Comparison of ENCODE assay signal across 29 cellular contexts in genomic region chr10:92180326-92180881, GRCh38.
"Had no signal": no experiment of that assay in that cellular context is flagged by ENCODE, and none has a peak within 500 bp of the region (broad histone marks: within the 10 kb centered on the region; RNA-seq: fewer than 3 reads in every experiment).

No MANE protein-coding gene starts in this region.

- H3K27ac ChIP-seq: adrenal gland, PC-9, VCaP had no signal

- DNase-seq: activated B cell treated with CpG ODN at 0.5 μM for 24 hours; activated CD4-positive, alpha-beta memory T cell treated with anti-CD3 and anti-CD28 coated beads for 36 hours; activated CD4-positive, alpha-beta T cell treated with anti-CD3 and anti-CD28 coated beads for 4 hours; activated CD4-positive, alpha-beta T cell treated with anti-CD3 and anti-CD28 coated beads, Interleukin-2, amount 50 U/mL, for 1 hour; activated CD4-positive, CD25-positive, alpha-beta regulatory T cell treated with anti-CD3 and anti-CD28 coated beads, Interleukin-2, amount 50 U/mL, for 72 hours; activated CD8-positive, alpha-beta memory T cell treated with anti-CD3 and anti-CD28 coated beads, Interleukin-2, amount 50 U/mL, for 4 hours; activated gamma-delta T cell treated with Interleukin-2 at 50 U/mL for 16 hours; activated naive CD4-positive, alpha-beta T cell treated with anti-CD3 and anti-CD28 coated beads for 36 hours; activated T-cell treated with anti-CD3 and anti-CD28 coated beads for 4 hours; activated T-cell treated with anti-CD3 and anti-CD28 coated beads, Interleukin-2, amount 50 U/mL, for 4 hours; adrenal gland; caudate nucleus; cerebellar nuclear complex; Karpas-422; KBM-7; NCI-H1105; NCI-H1417 treated with DMSO at 0.1 percent for 48 hours; NCI-H1694 treated with DMSO at 0.1 percent for 48 hours; NCI-H2029; NCI-H345; NCI-H526; PC-9; Right ventricle myocardium superior; SW 1271; T-helper 1 cell; T-helper 2 cell; T-helper 9 cell had no signal

- H3K4me2 ChIP-seq: PC-9 had no signal

- H3K4me3 ChIP-seq: adrenal gland, PC-9 had no signal

- H3K9me3 ChIP-seq: adrenal gland had no signal

- H3K27me3 ChIP-seq: adrenal gland had no signal

- ATAC-seq: activated naive CD4-positive, alpha-beta T cell treated with anti-CD3 and anti-CD28 coated beads, Interleukin-2, amount 50 U/mL, for 72 hours; activated T-cell treated with anti-CD3 and anti-CD28 coated beads, Interleukin-2, amount 50 U/mL, for 4 hours had no signal
